8 cellular contexts compared by ENCODE assay signal in the genomic region with DNA sequence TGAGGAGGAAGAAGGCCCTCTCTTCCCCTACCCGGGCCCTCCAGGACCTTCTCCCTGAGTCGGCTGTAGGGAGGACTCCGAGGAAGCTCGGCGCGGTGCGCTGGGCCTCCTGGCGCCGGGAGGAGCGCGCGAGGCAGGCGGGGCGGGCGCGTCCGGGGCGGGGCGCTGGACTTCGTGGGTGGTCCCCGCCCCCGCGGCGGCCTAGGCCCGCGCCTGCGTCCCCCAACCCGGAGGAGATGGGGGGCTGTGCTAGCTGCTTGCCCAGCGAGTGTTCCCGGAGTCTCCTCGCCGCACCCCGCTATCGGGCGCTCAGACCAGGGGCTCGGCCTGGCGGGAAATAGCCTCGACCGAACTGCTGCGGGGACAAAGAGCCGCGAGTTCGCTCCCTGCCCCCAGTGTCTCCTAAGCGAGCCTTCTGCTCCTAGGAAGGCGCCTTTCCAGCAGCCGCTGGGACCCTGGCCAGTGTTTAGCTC. TPM values are rescaled to one million over a fixed set of nuclear protein-coding genes. Genes with fewer than 3 reads are reported as not detected.
DNase-seq lines count a peak whose midpoint lies in the region; ATAC-seq and TF ChIP-seq lines count a peak whose summit lies in the region.

No MANE protein-coding gene starts in this region.

- peak overlapping the region; percentile 67 to 71 for H3K27ac ChIP-seq in prostate gland

- H3K36me3 ChIP-seq in prostate gland: no peaks in the 10 kb centered on the region

- H3K4me3 Mint-ChIP-seq in activated T-cell treated with anti-CD3 and anti-CD28 coated beads, Interleukin-2, amount 50 U/mL, for 24 hours: peak overlapping the region; percentile 71
- peak overlapping the region; percentile 74 for H3K4me3 Mint-ChIP-seq in glutamatergic neuron (ENCODE audit: unreplicated experiment)

- DNase-seq in Daoy (ENCODE audit: low read depth) (peak; percentile 71), glutamatergic neuron (peak; percentile 67), prostate gland (ENCODE audit: low spot score) (peak; percentile 41)
- DNase-seq in activated T-cell treated with anti-CD3 and anti-CD28 coated beads, Interleukin-2, amount 50 U/mL, for 24 hours: peak; percentile 69

- intact Hi-C loops in prostate gland (cut with DNase I): no loop called here

- no peaks in the 10 kb centered on the region for H3K27me3 ChIP-seq in prostate gland (replicated peaks; ENCODE audit: insufficient read depth)

- TF ChIP-seq CTCF in glutamatergic neuron (IDR thresholded peaks at IDR 0.05; ENCODE audit: partially characterized antibody, unreplicated experiment) (no peak), prostate gland (IDR thresholded peaks at IDR 0.05) (no peak)

- H3K36me3 Mint-ChIP-seq in activated T-cell treated with anti-CD3 and anti-CD28 coated beads, Interleukin-2, amount 50 U/mL, for 24 hours (ENCODE audit: low read depth): no peaks in the 10 kb centered on the region
- H3K36me3 Mint-ChIP-seq in glutamatergic neuron (ENCODE audit: unreplicated experiment): no peaks in the 10 kb centered on the region

- H3K4me1 ChIP-seq in prostate gland (replicated peaks): no peaks in the 10 kb centered on the region

- H3K4me3 ChIP-seq in prostate gland: peak overlapping the region; percentile 28 to 39

- no peak for TF ChIP-seq POLR2A in prostate gland (IDR thresholded peaks at IDR 0.05)

- H3K4me1 Mint-ChIP-seq in activated T-cell treated with anti-CD3 and anti-CD28 coated beads, Interleukin-2, amount 50 U/mL, for 24 hours (ENCODE audit: low read depth): peaks cover 18% of the 10 kb centered on the region
- peaks cover 6% of the 10 kb centered on the region for H3K4me1 Mint-ChIP-seq in glutamatergic neuron (ENCODE audit: low read depth, unreplicated experiment)

- H3K9me3 Mint-ChIP-seq in activated T-cell treated with anti-CD3 and anti-CD28 coated beads, Interleukin-2, amount 50 U/mL, for 24 hours: no peaks in the 10 kb centered on the region
- peaks cover 2% of the 10 kb centered on the region for H3K9me3 Mint-ChIP-seq in glutamatergic neuron (ENCODE audit: unreplicated experiment)

- H3K9me3 ChIP-seq in prostate gland: no peaks in the 10 kb centered on the region

- ATAC-seq in HG03135 (IDR thresholded peaks at IDR 0.05; ENCODE audit: unreplicated experiment) (peak; percentile 41), GM21390 (IDR thresholded peaks at IDR 0.05; ENCODE audit: unreplicated experiment) (no peak), GM18519 (IDR thresholded peaks at IDR 0.05; ENCODE audit: low FRiP score, unreplicated experiment) (no peak), GM19463 (IDR thresholded peaks at IDR 0.05; ENCODE audit: unreplicated experiment) (no peak)

- H3K27me3 Mint-ChIP-seq in activated T-cell treated with anti-CD3 and anti-CD28 coated beads, Interleukin-2, amount 50 U/mL, for 24 hours: peaks cover 15% of the 10 kb centered on the region
- peaks cover 9% of the 10 kb centered on the region for H3K27me3 Mint-ChIP-seq in glutamatergic neuron (ENCODE audit: unreplicated experiment)

- peak overlapping the region; percentile 84 for H3K27ac Mint-ChIP-seq in activated T-cell treated with anti-CD3 and anti-CD28 coated beads, Interleukin-2, amount 50 U/mL, for 24 hours
- H3K27ac Mint-ChIP-seq in glutamatergic neuron (ENCODE audit: unreplicated experiment): no peak overlapping the region

- under 1% methylated on average over 40 of the region's 46 CpGs for WGBS in prostate gland

RNA-seq across cellular contexts. Expression of gene SMO, which starts 19.2 kb away (rescaled TPM):
- 20.4 and 30.4 TPM in 2 replicates for total RNA-seq in Daoy (2014; rRNA removed; shearing (Covaris generic))
- total RNA-seq in glutamatergic neuron (ENCODE audit: unreplicated experiment): 5.9 TPM
- 10 to 100 TPM; 23.2 to 32.9 TPM for total RNA-seq in prostate gland

RNA-seq across cellular contexts. Expression of gene TSPAN33, which starts 24.7 kb away (rescaled TPM):
- 15.1 and 17.7 TPM in 2 replicates for total RNA-seq in Daoy (2014; rRNA removed; shearing (Covaris generic))
- total RNA-seq in glutamatergic neuron (ENCODE audit: unreplicated experiment) (6.6 TPM), prostate gland (10 to 100 TPM in 1 of 2 donors, 1 to 10 TPM in 1; 8.4 to 47.7 TPM)

RNA-seq across cellular contexts. Expression of gene AHCYL2, which starts 55.6 kb away (rescaled TPM):
- 22.0 and 26.1 TPM in 2 replicates for total RNA-seq in Daoy (2014; rRNA removed; shearing (Covaris generic))
- 16.8 TPM for total RNA-seq in glutamatergic neuron (ENCODE audit: unreplicated experiment)
- total RNA-seq in prostate gland: 10 to 100 TPM; 15.2 to 38.3 TPM
